Comparison of ENCODE assay signal across 8 cellular contexts in the genomic region with DNA sequence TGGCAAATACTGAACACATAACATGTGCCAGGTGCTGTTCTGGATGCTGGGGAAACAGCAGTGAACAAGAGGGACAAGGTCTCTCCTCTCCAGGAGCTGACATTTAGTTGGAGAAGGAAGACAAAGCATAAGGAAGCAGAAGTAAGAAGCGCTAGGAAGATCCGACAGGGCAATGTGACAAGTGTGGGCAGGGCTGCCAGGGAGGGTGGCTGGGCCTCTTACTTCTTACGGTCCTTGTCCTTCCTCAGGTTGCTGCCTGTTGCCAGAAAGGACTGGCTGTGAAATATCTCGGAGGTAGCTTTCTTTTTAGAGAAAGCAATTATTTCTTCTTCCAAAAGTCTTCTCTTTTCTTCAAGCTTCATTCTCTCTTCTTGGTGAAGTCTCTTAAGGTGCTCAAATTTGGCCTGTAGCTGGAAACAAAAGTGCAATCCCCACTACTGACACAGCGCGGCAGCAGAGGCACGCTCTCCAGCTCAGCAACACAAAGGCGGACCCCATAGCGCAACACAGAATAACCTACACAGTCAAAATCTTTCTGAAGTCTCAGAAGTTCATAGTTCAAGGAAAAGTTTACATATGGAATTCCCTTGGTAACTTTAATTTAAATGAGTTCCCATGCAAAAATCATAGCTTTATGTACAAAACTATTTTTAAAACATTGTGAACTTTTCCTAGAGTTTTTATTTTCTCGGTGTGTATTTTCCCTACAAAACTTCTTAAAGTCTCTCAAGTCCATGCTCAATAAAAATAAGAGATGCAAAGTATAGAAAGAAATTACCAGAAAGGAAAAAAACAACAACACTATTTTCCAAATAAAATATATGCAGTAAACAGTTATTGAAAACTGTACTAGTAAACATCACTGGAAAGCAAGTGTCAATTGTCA.
DNase-seq lines count a peak whose midpoint lies in the region; ATAC-seq and TF ChIP-seq lines count a peak whose summit lies in the region.

No MANE protein-coding gene starts in this region.

- ATAC-seq in GM21360 (IDR thresholded peaks at IDR 0.05; ENCODE audit: unreplicated experiment): peak; percentile 62
- ATAC-seq in activated naive CD8-positive, alpha-beta T cell treated with anti-CD3 and anti-CD28 coated beads, Interleukin-2, amount 10 ng/mL, durations not matched to agents 7 days and 5 days (ENCODE audit: low read depth): peak; percentile 78

- peak; percentile 27 for DNase-seq in CMK (ENCODE audit: low read depth)
- peak; percentile 41 for DNase-seq in KG1 (lab: John Stamatoyannopoulos, UW)
- DNase-seq in SKM-1 (lab: John Stamatoyannopoulos, UW; ENCODE audit: unreplicated experiment): peak; percentile 53
- peak; percentile 68 for DNase-seq in activated naive CD8-positive, alpha-beta T cell treated with anti-CD3 and anti-CD28 coated beads, Interleukin-2, amount 10 ng/mL, durations not matched to agents 7 days and 5 days
- DNase-seq in cardiac muscle cell (ENCODE audit: low read depth in 1 of 2, low spot score in 1 of 2): peak; percentile 74 to 77
- peak; percentile 68 for DNase-seq in putamen (ENCODE audit: low spot score)
- no peak for DNase-seq in DMS153 treated with DMSO at 0.1 percent for 48 hours (lab: John Stamatoyannopoulos, UW; ENCODE audit: unreplicated experiment)

- H3K9me3 Mint-ChIP-seq in activated naive CD8-positive, alpha-beta T cell treated with anti-CD3 and anti-CD28 coated beads, Interleukin-2, amount 10 ng/mL, durations not matched to agents 7 days and 5 days: no peaks in the 10 kb centered on the region

- H3K36me3 ChIP-seq in cardiac muscle cell: no peaks in the 10 kb centered on the region

- H3K4me1 ChIP-seq in cardiac muscle cell (ENCODE audit: low read depth): peaks cover 14% of the 10 kb centered on the region

- H3K9me3 ChIP-seq in cardiac muscle cell (ENCODE audit: low read depth): no peaks in the 10 kb centered on the region

- H3K27me3 Mint-ChIP-seq in activated naive CD8-positive, alpha-beta T cell treated with anti-CD3 and anti-CD28 coated beads, Interleukin-2, amount 10 ng/mL, durations not matched to agents 7 days and 5 days: peaks cover 23% of the 10 kb centered on the region

- H3K4me3 Mint-ChIP-seq in activated naive CD8-positive, alpha-beta T cell treated with anti-CD3 and anti-CD28 coated beads, Interleukin-2, amount 10 ng/mL, durations not matched to agents 7 days and 5 days: no peak overlapping the region

- POLR2A ChIA-PET in activated naive CD8-positive, alpha-beta T cell treated with anti-CD3 and anti-CD28 coated beads, Interleukin-2, amount 10 ng/mL, durations not matched to agents 7 days and 5 days (lab: Charles Lee): no interaction called here

- H3K27ac ChIP-seq in cardiac muscle cell: no peak overlapping the region

- TF ChIP-seq CTCF in cardiac muscle cell (IDR thresholded peaks at IDR 0.05; ENCODE audit: low read depth, low read length): peak; percentile 97

- H3K4me1 Mint-ChIP-seq in activated naive CD8-positive, alpha-beta T cell treated with anti-CD3 and anti-CD28 coated beads, Interleukin-2, amount 10 ng/mL, durations not matched to agents 7 days and 5 days: peaks cover 2% of the 10 kb centered on the region

- H3K27ac Mint-ChIP-seq in activated naive CD8-positive, alpha-beta T cell treated with anti-CD3 and anti-CD28 coated beads, Interleukin-2, amount 10 ng/mL, durations not matched to agents 7 days and 5 days: no peak overlapping the region

- H3K4me3 ChIP-seq in cardiac muscle cell: no peak overlapping the region

- H3K27me3 ChIP-seq in cardiac muscle cell: no peaks in the 10 kb centered on the region

- H3K36me3 Mint-ChIP-seq in activated naive CD8-positive, alpha-beta T cell treated with anti-CD3 and anti-CD28 coated beads, Interleukin-2, amount 10 ng/mL, durations not matched to agents 7 days and 5 days: no peaks in the 10 kb centered on the region
